Comparison of ENCODE assay signal across 1 cellular context in genomic region chr14:52106853-52107252, GRCh38.
TF ChIP-seq lines count a peak whose summit lies in the region.

No MANE protein-coding gene starts in this region.

TF ChIP-seq in A549, 52 proteins besides CTCF, POLR2A, EP300 and RAD21 (continued from another document):
- TF ChIP-seq, protein P1, sequence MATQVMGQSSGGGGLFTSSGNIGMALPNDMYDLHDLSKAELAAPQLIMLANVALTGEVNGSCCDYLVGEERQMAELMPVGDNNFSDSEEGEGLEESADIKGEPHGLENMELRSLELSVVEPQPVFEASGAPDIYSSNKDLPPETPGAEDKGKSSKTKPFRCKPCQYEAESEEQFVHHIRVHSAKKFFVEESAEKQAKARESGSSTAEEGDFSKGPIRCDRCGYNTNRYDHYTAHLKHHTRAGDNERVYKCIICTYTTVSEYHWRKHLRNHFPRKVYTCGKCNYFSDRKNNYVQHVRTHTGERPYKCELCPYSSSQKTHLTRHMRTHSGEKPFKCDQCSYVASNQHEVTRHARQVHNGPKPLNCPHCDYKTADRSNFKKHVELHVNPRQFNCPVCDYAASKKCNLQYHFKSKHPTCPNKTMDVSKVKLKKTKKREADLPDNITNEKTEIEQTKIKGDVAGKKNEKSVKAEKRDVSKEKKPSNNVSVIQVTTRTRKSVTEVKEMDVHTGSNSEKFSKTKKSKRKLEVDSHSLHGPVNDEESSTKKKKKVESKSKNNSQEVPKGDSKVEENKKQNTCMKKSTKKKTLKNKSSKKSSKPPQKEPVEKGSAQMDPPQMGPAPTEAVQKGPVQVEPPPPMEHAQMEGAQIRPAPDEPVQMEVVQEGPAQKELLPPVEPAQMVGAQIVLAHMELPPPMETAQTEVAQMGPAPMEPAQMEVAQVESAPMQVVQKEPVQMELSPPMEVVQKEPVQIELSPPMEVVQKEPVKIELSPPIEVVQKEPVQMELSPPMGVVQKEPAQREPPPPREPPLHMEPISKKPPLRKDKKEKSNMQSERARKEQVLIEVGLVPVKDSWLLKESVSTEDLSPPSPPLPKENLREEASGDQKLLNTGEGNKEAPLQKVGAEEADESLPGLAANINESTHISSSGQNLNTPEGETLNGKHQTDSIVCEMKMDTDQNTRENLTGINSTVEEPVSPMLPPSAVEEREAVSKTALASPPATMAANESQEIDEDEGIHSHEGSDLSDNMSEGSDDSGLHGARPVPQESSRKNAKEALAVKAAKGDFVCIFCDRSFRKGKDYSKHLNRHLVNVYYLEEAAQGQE (IDR thresholded peaks at IDR 0.05), result no peak
- TF ChIP-seq, protein P2, sequence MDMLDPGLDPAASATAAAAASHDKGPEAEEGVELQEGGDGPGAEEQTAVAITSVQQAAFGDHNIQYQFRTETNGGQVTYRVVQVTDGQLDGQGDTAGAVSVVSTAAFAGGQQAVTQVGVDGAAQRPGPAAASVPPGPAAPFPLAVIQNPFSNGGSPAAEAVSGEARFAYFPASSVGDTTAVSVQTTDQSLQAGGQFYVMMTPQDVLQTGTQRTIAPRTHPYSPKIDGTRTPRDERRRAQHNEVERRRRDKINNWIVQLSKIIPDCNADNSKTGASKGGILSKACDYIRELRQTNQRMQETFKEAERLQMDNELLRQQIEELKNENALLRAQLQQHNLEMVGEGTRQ (IDR thresholded peaks at IDR 0.05), result no peak
- TF ChIP-seq TFCP2L1 (CRISPR knock-in tag; IDR thresholded peaks at IDR 0.05) (no peak), MAFK (IDR thresholded peaks at IDR 0.05; ENCODE audit: partially characterized antibody) (no peak), JUNB (IDR thresholded peaks at IDR 0.05) (no peak), NR3C1 (IDR thresholded peaks at IDR 0.05) (no peak), CEBPB (IDR thresholded peaks at IDR 0.05) (no peak), CHD4 (IDR thresholded peaks at IDR 0.05; ENCODE audit: borderline replicate concordance) (no peak)
- TF ChIP-seq, protein P3, sequence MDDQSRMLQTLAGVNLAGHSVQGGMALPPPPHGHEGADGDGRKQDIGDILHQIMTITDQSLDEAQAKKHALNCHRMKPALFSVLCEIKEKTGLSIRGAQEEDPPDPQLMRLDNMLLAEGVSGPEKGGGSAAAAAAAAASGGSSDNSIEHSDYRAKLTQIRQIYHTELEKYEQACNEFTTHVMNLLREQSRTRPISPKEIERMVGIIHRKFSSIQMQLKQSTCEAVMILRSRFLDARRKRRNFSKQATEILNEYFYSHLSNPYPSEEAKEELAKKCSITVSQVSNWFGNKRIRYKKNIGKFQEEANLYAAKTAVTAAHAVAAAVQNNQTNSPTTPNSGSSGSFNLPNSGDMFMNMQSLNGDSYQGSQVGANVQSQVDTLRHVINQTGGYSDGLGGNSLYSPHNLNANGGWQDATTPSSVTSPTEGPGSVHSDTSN (IDR thresholded peaks at IDR 0.05), result no peak
